ENCODE assay signal across 13 cellular contexts in genomic region chrX:11750694-11751093, GRCh38. TPM values are rescaled to one million over a fixed set of nuclear protein-coding genes. Genes with fewer than 3 reads are reported as not detected.
DNase-seq lines count a peak whose midpoint lies in the region; ATAC-seq, FAIRE-seq and TF ChIP-seq lines count a peak whose summit lies in the region.
"Had no signal": no experiment of that assay in that cellular context is flagged by ENCODE, and none has a peak within 500 bp of the region (broad histone marks: within the 10 kb centered on the region; RNA-seq: fewer than 3 reads in every experiment).

No MANE protein-coding gene starts in this region.

- ATAC-seq in activated CD4-positive, CD25-positive, alpha-beta regulatory T cell treated with anti-CD3 and anti-CD28 coated beads, Interleukin-2, amount 50 U/mL, for 24 hours: peak; percentile 54 to 61
- no peak for ATAC-seq in sciatic nerve

- DNase-seq in activated CD4-positive, CD25-positive, alpha-beta regulatory T cell treated with anti-CD3 and anti-CD28 coated beads, Interleukin-2, amount 50 U/mL, for 72 hours: no peak
- no peak for DNase-seq in astrocyte (ENCODE audit: low read depth)
- no peak for DNase-seq in trophoblast cell
- no peak for DNase-seq in HuH-7 (ENCODE audit: low spot score)
- no peak for DNase-seq in NCI-H187 treated with DMSO at 0.1 percent for 48 hours (lab: John Stamatoyannopoulos, UW)
- DNase-seq in sciatic nerve (ENCODE audit: low spot score): no peak
- DNase-seq: CD8-positive, alpha-beta memory T cell; DND-41; GF-D8 had no signal

- no peak overlapping the region for H4K91ac ChIP-seq in trophoblast cell (ENCODE audit: low read depth, low read length)

- H3K9me3 Mint-ChIP-seq in astrocyte (ENCODE audit: unreplicated experiment): no peaks in the 10 kb centered on the region
- H3K9me3 Mint-ChIP-seq: CD8-positive, alpha-beta memory T cell had no signal

- no peak overlapping the region for H4K12ac ChIP-seq in trophoblast cell (ENCODE audit: low read depth, low read length)

- no peak overlapping the region for H2AFZ ChIP-seq in astrocyte (ENCODE audit: low read depth, low read length)
- no peak overlapping the region for H2AFZ ChIP-seq in trophoblast cell (ENCODE audit: insufficient read depth, low read length, poor library complexity)

- WGBS in trophoblast cell (ENCODE audit: extremely low coverage, insufficient coverage, insufficient read length): no CpG with 5 or more reads among the region's 4 CpGs

- H3K4me3 ChIP-seq in astrocyte (ENCODE audit: insufficient read depth, low read depth, low read length): no peak overlapping the region
- H3K4me3 ChIP-seq in trophoblast cell (ENCODE audit: low read depth, low read length): no peak overlapping the region
- H3K4me3 ChIP-seq: HAP-1 had no signal

- no peak overlapping the region for H3K4me3 Mint-ChIP-seq in astrocyte (ENCODE audit: unreplicated experiment)
- H3K4me3 Mint-ChIP-seq: CD8-positive, alpha-beta memory T cell had no signal

- H3K4me1 Mint-ChIP-seq in astrocyte (ENCODE audit: low read depth, unreplicated experiment): no peaks in the 10 kb centered on the region
- H3K4me1 Mint-ChIP-seq: CD8-positive, alpha-beta memory T cell had no signal

- intact Hi-C loops in sciatic nerve (cut with DNase I): no loop called here

- no peak overlapping the region for H2AK5ac ChIP-seq in trophoblast cell (ENCODE audit: low read length)

- H3K79me2 ChIP-seq in astrocyte (ENCODE audit: insufficient read depth, low read length): no peaks in the 10 kb centered on the region
- no peaks in the 10 kb centered on the region for H3K79me2 ChIP-seq in trophoblast cell (ENCODE audit: control insufficient read depth, insufficient read depth, low read length, poor library complexity)

- no peak overlapping the region for H3K14ac ChIP-seq in trophoblast cell (ENCODE audit: low read length)

- H3K27ac ChIP-seq in astrocyte (ENCODE audit: low read depth, low read length) (no peak overlapping the region), trophoblast cell (ENCODE audit: low read depth, low read length) (peak overlapping the region; percentile 47)
- H3K27ac ChIP-seq: 22Rv1 had no signal

- no peaks in the 10 kb centered on the region for H3K9me3 ChIP-seq in astrocyte (ENCODE audit: insufficient read depth, low read depth, low read length)
- H3K9me3 ChIP-seq in trophoblast cell (ENCODE audit: insufficient read depth, low read depth, low read length): no peaks in the 10 kb centered on the region
- H3K9me3 ChIP-seq: Caco-2, HAP-1 had no signal

- H3K36me3 ChIP-seq in astrocyte (ENCODE audit: insufficient read depth, low read length) (no peaks in the 10 kb centered on the region), trophoblast cell (ENCODE audit: control insufficient read depth in 1 of 2, insufficient read depth in 2 of 2, low read length in 2 of 2) (peaks cover 0 to 2% of the 10 kb centered on the region in 2 experiments)
- H3K36me3 ChIP-seq: HAP-1 had no signal

- peaks cover 3% of the 10 kb centered on the region for H3K79me1 ChIP-seq in trophoblast cell (ENCODE audit: low read length)

- H3K27me3 ChIP-seq in astrocyte (ENCODE audit: insufficient read depth, low read length) (no peaks in the 10 kb centered on the region), trophoblast cell (ENCODE audit: insufficient read depth, low read length) (no peaks in the 10 kb centered on the region)

- no peak overlapping the region for H3K27ac Mint-ChIP-seq in astrocyte (ENCODE audit: unreplicated experiment)

- H3K4me1 ChIP-seq in astrocyte (ENCODE audit: insufficient read depth, low read length): no peaks in the 10 kb centered on the region
- peaks cover 2 to 7% of the 10 kb centered on the region in 2 experiments for H3K4me1 ChIP-seq in trophoblast cell (ENCODE audit: control insufficient read depth in 1 of 2, insufficient read depth in 2 of 2, low read length in 2 of 2)
- H3K4me1 ChIP-seq: Caco-2 had no signal

- H4K8ac ChIP-seq in trophoblast cell (ENCODE audit: low read depth, low read length): no peak overlapping the region

- peaks cover 7% of the 10 kb centered on the region for H3K27me3 Mint-ChIP-seq in astrocyte (ENCODE audit: low read depth, unreplicated experiment)

- no peak for TF ChIP-seq CTCF in astrocyte (IDR thresholded peaks at IDR 0.05; ENCODE audit: insufficient read depth, low read depth, low read length)

- H3K9ac ChIP-seq in astrocyte (ENCODE audit: low read length) (no peak overlapping the region), trophoblast cell (ENCODE audit: low read length) (no peak overlapping the region)

- no peak overlapping the region for H2BK5ac ChIP-seq in trophoblast cell (ENCODE audit: low read depth, low read length, poor library complexity)

- no peak overlapping the region for H3K23ac ChIP-seq in trophoblast cell (ENCODE audit: low read length)

- H2BK12ac ChIP-seq in trophoblast cell (ENCODE audit: low read length): no peak overlapping the region

- no peaks in the 10 kb centered on the region for H3K36me3 Mint-ChIP-seq in astrocyte (ENCODE audit: low read depth, unreplicated experiment)
- H3K36me3 Mint-ChIP-seq: CD8-positive, alpha-beta memory T cell had no signal

- H3K4ac ChIP-seq in trophoblast cell (ENCODE audit: low read depth, low read length): peak overlapping the region; percentile 27

- no peak overlapping the region for H3K18ac ChIP-seq in trophoblast cell (ENCODE audit: low read length)

- H4K20me1 ChIP-seq in astrocyte (ENCODE audit: insufficient read depth, low read length): no peaks in the 10 kb centered on the region

- FAIRE-seq in astrocyte (lab: Jason Lieb, UNC): peak; percentile 26

- peak overlapping the region; percentile 38 for H2BK120ac ChIP-seq in trophoblast cell (ENCODE audit: insufficient read depth, low read length, poor library complexity)

- no peak overlapping the region for H3K4me2 ChIP-seq in astrocyte (ENCODE audit: low read length)
- no peak overlapping the region for H3K4me2 ChIP-seq in trophoblast cell (ENCODE audit: low read length)

RNA-seq across cellular contexts. Expression of gene MSL3, which starts 7.3 kb away (rescaled TPM):
- total RNA-seq in astrocyte: 24.8 and 29.2 TPM in 2 replicates
- polyA plus RNA-seq in trophoblast cell (2013): 21.8 and 23.1 TPM in 2 replicates
- 31.1 TPM for total RNA-seq in sciatic nerve
